Comparison of ENCODE assay signal across 27 cellular contexts in the genomic region with DNA sequence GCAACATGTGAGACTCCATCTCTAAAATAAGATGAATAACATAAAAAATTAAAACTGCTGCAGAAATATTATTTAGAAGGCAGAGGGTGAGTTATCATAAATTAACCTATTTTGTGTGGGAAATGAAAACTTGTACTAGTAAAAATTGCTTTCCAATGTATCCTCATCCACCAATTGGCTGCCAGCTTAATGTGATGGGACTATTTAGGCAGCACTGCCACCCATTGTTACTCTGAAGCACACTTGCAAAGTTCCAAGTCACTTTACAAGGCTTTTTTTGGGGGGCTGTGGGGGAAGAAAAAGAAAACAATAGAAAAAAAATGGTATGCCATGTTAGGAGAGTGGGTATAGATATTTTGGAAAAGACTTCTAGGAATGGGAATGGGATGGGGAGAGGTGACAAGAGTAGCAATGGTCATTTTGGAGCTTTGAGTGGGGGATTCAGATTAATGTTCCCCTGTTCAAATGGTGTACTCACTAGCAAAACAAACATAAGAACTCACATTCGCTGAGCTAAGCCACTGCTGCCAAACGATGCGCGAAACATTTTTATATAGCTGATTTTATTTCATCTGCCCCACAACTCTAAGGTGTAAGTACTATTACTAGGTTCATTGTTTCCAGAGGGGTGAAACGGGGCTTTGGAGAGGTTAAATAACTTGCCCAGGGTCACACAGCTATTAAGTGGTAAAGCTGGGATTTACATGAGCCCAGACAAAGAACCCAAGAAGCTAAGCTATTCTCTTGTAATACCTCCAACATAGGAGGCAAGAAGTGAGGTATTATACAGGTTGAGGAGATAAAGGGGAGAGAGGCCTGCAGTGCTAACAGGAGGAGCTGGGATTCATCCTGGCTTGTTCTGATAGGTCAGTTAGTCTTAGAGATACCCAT.
DNase-seq lines count a peak whose midpoint lies in the region; ATAC-seq and TF ChIP-seq lines count a peak whose summit lies in the region.
"Had no signal": no experiment of that assay in that cellular context is flagged by ENCODE, and none has a peak within 500 bp of the region (broad histone marks: within the 10 kb centered on the region; RNA-seq: fewer than 3 reads in every experiment).

No MANE protein-coding gene starts in this region.

- TF ChIP-seq CTCF in MCF 10A (IDR thresholded peaks at IDR 0.05; ENCODE audit: unreplicated experiment) (no peak), breast epithelium (IDR thresholded peaks at IDR 0.05) (no peak), WERI-Rb-1 (IDR thresholded peaks at IDR 0.05; ENCODE audit: low read depth, low read length) (peak; percentile 44), neural progenitor cell (IDR thresholded peaks at IDR 0.05) (no peak)

- ATAC-seq in GM21825 (IDR thresholded peaks at IDR 0.05; ENCODE audit: unreplicated experiment) (no peak), HG02678 (IDR thresholded peaks at IDR 0.05; ENCODE audit: unreplicated experiment) (no peak)
- ATAC-seq: left lobe of liver, right lobe of liver had no signal

- POLR2A ChIA-PET in MCF 10A (lab: Yijun Ruan, JAX), result interaction anchor here (0.7 to 3.1 kb wide), 7 partner anchors 11 to 75 kb away, joined by 3 to 13 read pairs (median 4); partner anchors contain the start of gene MEIS1

- no peaks in the 10 kb centered on the region for H3K79me2 ChIP-seq in neural progenitor cell (ENCODE audit: low read depth)

- H3K4me2 ChIP-seq in neural progenitor cell, result peak overlapping the region; percentile 30
- H3K4me2 ChIP-seq: SK-N-SH had no signal

- no peaks in the 10 kb centered on the region for H3K36me3 ChIP-seq in breast epithelium
- H3K36me3 ChIP-seq in WERI-Rb-1, result no peaks in the 10 kb centered on the region
- H3K36me3 ChIP-seq in neural progenitor cell, result no peaks in the 10 kb centered on the region
- H3K36me3 ChIP-seq: right lobe of liver, stomach, tibial artery had no signal

- H3K9me3 Mint-ChIP-seq in MCF 10A (ENCODE audit: unreplicated experiment) (no peaks in the 10 kb centered on the region), neural progenitor cell (no peaks in the 10 kb centered on the region)
- H3K9me3 Mint-ChIP-seq: activated naive CD8-positive, alpha-beta T cell treated with anti-CD3 and anti-CD28 coated beads, Interleukin-2, amount 10 ng/mL, durations not matched to agents 7 days and 5 days; CD4-positive, alpha-beta T cell had no signal

- H3K4me3 Mint-ChIP-seq in MCF 10A (ENCODE audit: unreplicated experiment), result no peak overlapping the region
- no peak overlapping the region for H3K4me3 Mint-ChIP-seq in neural progenitor cell
- H3K4me3 Mint-ChIP-seq: activated naive CD8-positive, alpha-beta T cell treated with anti-CD3 and anti-CD28 coated beads, Interleukin-2, amount 10 ng/mL, durations not matched to agents 7 days and 5 days; CD4-positive, alpha-beta T cell had no signal

- peaks cover 50% of the 10 kb centered on the region for H3K4me1 Mint-ChIP-seq in MCF 10A (ENCODE audit: insufficient read depth, unreplicated experiment)
- H3K4me1 Mint-ChIP-seq in neural progenitor cell, result peaks cover 53% of the 10 kb centered on the region
- H3K4me1 Mint-ChIP-seq: activated naive CD8-positive, alpha-beta T cell treated with anti-CD3 and anti-CD28 coated beads, Interleukin-2, amount 10 ng/mL, durations not matched to agents 7 days and 5 days had no signal

- DNase-seq in MCF 10A (ENCODE audit: unreplicated experiment), result peak; percentile 7
- DNase-seq in breast epithelium (ENCODE audit: low spot score in 2 of 2), result no peak
- peak; percentile 50 for DNase-seq in WERI-Rb-1
- peak; percentile 54 for DNase-seq in neural progenitor cell (ENCODE audit: low spot score)
- no peak for DNase-seq in effector CD8-positive, alpha-beta T cell (lab: John Stamatoyannopoulos, UW)
- DNase-seq in NCI-H1092 treated with DMSO at 0.1 percent for 48 hours (lab: John Stamatoyannopoulos, UW), result no peak
- DNase-seq: activated gamma-delta T cell treated with Interleukin-2 at 50 U/mL for 16 hours; activated naive CD8-positive, alpha-beta T cell treated with anti-CD3 and anti-CD28 coated beads, Interleukin-2, amount 10 ng/mL, durations not matched to agents 7 days and 5 days; activated T-cell treated with anti-CD3 and anti-CD28 coated beads, Interleukin-2, amount 50 U/mL, for 48 hours; aorta; caudate nucleus; CD4-positive, alpha-beta T cell; effector memory CD4-positive, alpha-beta T cell; mesenchymal stem cell; MV-4-11; NCI-H187; NCI-H2171; right lobe of liver; SK-N-SH; stimulated activated CD4-positive, alpha-beta T cell treated with anti-CD3 and anti-CD28 coated beads, Interleukin-12 subunit alpha, Interleukin-12 subunit beta, amount 100 ng/mL, for 4 hours; stimulated activated CD4-positive, alpha-beta T cell treated with anti-CD3 and anti-CD28 coated beads, Interleukin-2, amount 100 ng/mL, for 48 hours; stomach; tibial artery had no signal

- H3K27ac Mint-ChIP-seq in MCF 10A (ENCODE audit: low read depth, unreplicated experiment), result no peak overlapping the region
- no peak overlapping the region for H3K27ac Mint-ChIP-seq in neural progenitor cell
- H3K27ac Mint-ChIP-seq: activated naive CD8-positive, alpha-beta T cell treated with anti-CD3 and anti-CD28 coated beads, Interleukin-2, amount 10 ng/mL, durations not matched to agents 7 days and 5 days; CD4-positive, alpha-beta T cell had no signal

- no peaks in the 10 kb centered on the region for H3K27me3 ChIP-seq in breast epithelium
- H3K27me3 ChIP-seq in WERI-Rb-1 (ENCODE audit: insufficient read depth, low read depth, severe bottlenecking), result no peaks in the 10 kb centered on the region
- H3K27me3 ChIP-seq in neural progenitor cell, result no peaks in the 10 kb centered on the region
- H3K27me3 ChIP-seq: right lobe of liver, stomach, tibial artery had no signal

- H3K4me3 ChIP-seq in breast epithelium, result no peak overlapping the region
- H3K4me3 ChIP-seq in WERI-Rb-1 (ENCODE audit: low read depth, low read length), result no peak overlapping the region
- H3K4me3 ChIP-seq in neural progenitor cell, result no peak overlapping the region
- H3K4me3 ChIP-seq: coronary artery, right lobe of liver, stomach, tibial artery had no signal

- H3K27me3 Mint-ChIP-seq in MCF 10A (ENCODE audit: insufficient read depth, unreplicated experiment) (no peaks in the 10 kb centered on the region), neural progenitor cell (ENCODE audit: insufficient read depth, low read depth) (peaks cover 4% of the 10 kb centered on the region)
- H3K27me3 Mint-ChIP-seq: activated naive CD8-positive, alpha-beta T cell treated with anti-CD3 and anti-CD28 coated beads, Interleukin-2, amount 10 ng/mL, durations not matched to agents 7 days and 5 days had no signal

- H4K20me1 ChIP-seq in neural progenitor cell (ENCODE audit: low read depth), result no peaks in the 10 kb centered on the region

- H3K9ac ChIP-seq in neural progenitor cell, result no peak overlapping the region
- H3K9ac ChIP-seq: SK-N-SH had no signal

- intact Hi-C loops in MCF 10A (cut with micrococcal nuclease), result no loop called here
- intact Hi-C loops in breast epithelium (cut with DNase I; ENCODE audit: low total_unique reads), result no loop called here

- CTCF ChIA-PET in MCF 10A (lab: Yijun Ruan, JAX), result interaction anchor here (0.5 to 1.5 kb wide), 7 partner anchors 12 to 1162 kb away, joined by 3 to 5 read pairs (median 3); no protein-coding TSS in a partner anchor

- H3K36me3 Mint-ChIP-seq in MCF 10A (ENCODE audit: insufficient read depth, unreplicated experiment) (peaks cover 8% of the 10 kb centered on the region), neural progenitor cell (peaks cover 11% of the 10 kb centered on the region)
- H3K36me3 Mint-ChIP-seq: activated naive CD8-positive, alpha-beta T cell treated with anti-CD3 and anti-CD28 coated beads, Interleukin-2, amount 10 ng/mL, durations not matched to agents 7 days and 5 days had no signal

- H3K4me1 ChIP-seq in breast epithelium, result peaks cover 0 to 11% of the 10 kb centered on the region in 2 donors
- peaks cover 35% of the 10 kb centered on the region for H3K4me1 ChIP-seq in neural progenitor cell

- TF ChIP-seq POLR2A in breast epithelium (IDR thresholded peaks at IDR 0.05), result no peak

- H3K27ac ChIP-seq in breast epithelium (no peak overlapping the region), WERI-Rb-1 (no peak overlapping the region), neural progenitor cell (no peak overlapping the region)

- no peaks in the 10 kb centered on the region for H3K9me3 ChIP-seq in breast epithelium
- no peaks in the 10 kb centered on the region for H3K9me3 ChIP-seq in WERI-Rb-1 (ENCODE audit: severe bottlenecking)
- H3K9me3 ChIP-seq in neural progenitor cell (ENCODE audit: low read depth), result no peaks in the 10 kb centered on the region
- H3K9me3 ChIP-seq: right lobe of liver, SK-N-SH, stomach, tibial artery had no signal

- no TSS peak for BruUV-seq in MCF 10A (replicated peaks; lab: Mats Ljungman, UMichigan)

- H2AFZ ChIP-seq in neural progenitor cell (replicated peaks), result no peak overlapping the region

- H3F3A ChIP-seq in neural progenitor cell (ENCODE audit: low read depth), result peaks cover 19% of the 10 kb centered on the region

Comparison
In these comparisons a context has a peak if more than half of its experiments do, and no peak if none do; other contexts are left out.
1. DNase-seq: peak in MCF 10A (single experiment), WERI-Rb-1 (single experiment) and neural progenitor cell (single experiment); none in breast epithelium (0 of 2), effector CD8-positive, alpha-beta T cell (single experiment) and NCI-H1092 treated with DMSO at 0.1 percent for 48 hours (single experiment).